ENCODE assay signal across 8 cellular contexts in the genomic region with DNA sequence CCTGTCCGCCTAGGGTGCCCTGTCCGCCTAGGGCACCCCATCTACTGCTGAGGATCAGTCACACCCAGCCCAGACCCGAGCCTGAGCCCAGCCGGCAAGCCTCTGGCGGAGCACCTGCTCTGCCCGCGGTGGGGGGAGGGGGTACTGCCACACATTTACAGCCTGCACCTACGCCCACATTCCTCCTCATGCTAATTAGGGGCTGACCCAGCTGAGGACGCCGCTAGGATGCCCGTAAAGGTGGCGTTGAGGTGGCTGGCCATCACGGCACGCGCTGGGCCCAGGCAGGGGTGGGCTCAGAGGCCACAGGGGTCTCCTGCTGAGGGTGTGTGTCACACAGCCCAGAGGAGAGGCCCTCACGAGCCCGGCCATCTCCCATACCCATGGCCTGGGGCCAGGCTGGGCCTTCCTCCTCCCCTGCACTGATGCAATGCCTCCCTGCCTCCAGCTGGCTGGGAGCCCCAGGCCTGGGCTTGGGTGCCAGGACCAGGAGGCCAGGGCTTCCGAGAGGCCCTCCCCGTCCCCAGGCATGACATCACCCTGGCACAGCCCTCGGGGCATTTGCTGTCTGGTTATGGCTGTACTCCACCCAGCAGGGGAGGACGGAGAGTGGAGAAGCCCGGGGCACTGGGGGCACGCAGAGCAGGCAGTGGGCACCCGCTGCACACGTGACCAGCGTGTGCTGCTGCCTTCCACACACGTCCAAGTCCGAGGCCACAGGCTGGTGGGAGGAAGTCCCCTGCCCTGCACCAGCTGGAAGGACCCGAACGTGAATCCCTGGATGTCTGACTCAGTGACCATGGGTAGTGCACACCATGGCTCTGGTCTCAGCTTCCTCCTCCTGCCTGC. TPM values are rescaled to one million over a fixed set of nuclear protein-coding genes. Genes with fewer than 3 reads are reported as not detected.
DNase-seq lines count a peak whose midpoint lies in the region; ATAC-seq and TF ChIP-seq lines count a peak whose summit lies in the region.

No MANE protein-coding gene starts in this region.

- TF ChIP-seq CTCF in CD4-positive, alpha-beta T cell (IDR thresholded peaks at IDR 0.05) = no peak
- no peak for TF ChIP-seq CTCF in epithelial cell of esophagus (IDR thresholded peaks at IDR 0.05; ENCODE audit: insufficient read depth, low read depth, low read length, missing control alignments)

- no peaks in the 10 kb centered on the region for H3K9me3 Mint-ChIP-seq in CD4-positive, alpha-beta T cell

- intact Hi-C loops in CD4-positive, alpha-beta T cell (cut with DNase I, micrococcal nuclease) = no loop called here

- peaks cover 15% of the 10 kb centered on the region for H3K36me3 Mint-ChIP-seq in CD4-positive, alpha-beta T cell (ENCODE audit: low read depth)

- no peaks in the 10 kb centered on the region for H3K9me3 ChIP-seq in CD4-positive, alpha-beta T cell (ENCODE audit: control insufficient read depth, low read length)

- peak; percentile 19 for ATAC-seq in CD4-positive, alpha-beta T cell (ENCODE audit: poor library complexity)
- ATAC-seq in GM21528 (IDR thresholded peaks at IDR 0.05; ENCODE audit: low FRiP score, unreplicated experiment) = no peak
- no peak for ATAC-seq in GM18907 (IDR thresholded peaks at IDR 0.05; ENCODE audit: unreplicated experiment)

- peaks cover 6% of the 10 kb centered on the region for H3K27me3 ChIP-seq in CD4-positive, alpha-beta T cell (ENCODE audit: control insufficient read depth, insufficient read depth, low read length)

- CTCF ChIA-PET in CD4-positive, alpha-beta T cell (lab: Charles Lee) = interaction anchor here (1.0 kb wide), 1 partner anchor 15 kb away, joined by 5 read pairs; no protein-coding TSS in a partner anchor

- POLR2A ChIA-PET in CD4-positive, alpha-beta T cell (lab: Charles Lee) = no interaction called here

- H3K27ac ChIP-seq in CD4-positive, alpha-beta T cell (ENCODE audit: low read depth, low read length) = no peak overlapping the region

- H3K27ac Mint-ChIP-seq in CD4-positive, alpha-beta T cell = peak overlapping the region; percentile 30

- H3K4me3 ChIP-seq in epithelial cell of esophagus (ENCODE audit: low read length) = no peak overlapping the region

- H3K27me3 Mint-ChIP-seq in CD4-positive, alpha-beta T cell = peaks cover 18% of the 10 kb centered on the region

- H3K4me1 Mint-ChIP-seq in CD4-positive, alpha-beta T cell (ENCODE audit: low read depth) = no peaks in the 10 kb centered on the region

- peak overlapping the region; percentile 20 for H3K4me3 Mint-ChIP-seq in CD4-positive, alpha-beta T cell

- DNase-seq in CD4-positive, alpha-beta T cell = peak in 1 of 10 experiments; percentile 28
- peak; percentile 32 for DNase-seq in NCI-H510A (lab: John Stamatoyannopoulos, UW)
- peak; percentile 61 for DNase-seq in epithelial cell of esophagus (ENCODE audit: low read depth)
- DNase-seq in mucosa of gallbladder (ENCODE audit: low spot score) = peak; percentile 93
- no peak for DNase-seq in activated CD4-positive, alpha-beta T cell treated with anti-CD3 and anti-CD28 coated beads for 48 hours
- DNase-seq in NCI-H2171 treated with DMSO at 0.1 percent for 48 hours (lab: John Stamatoyannopoulos, UW) = no peak

RNA-seq across cellular contexts. Expression of gene DUSP8, which starts 12.7 kb away (rescaled TPM):
- 10 to 100 TPM; 83.9 to 91.2 TPM for total RNA-seq in CD4-positive, alpha-beta T cell
- 35.6 TPM for total RNA-seq in mucosa of gallbladder

RNA-seq across cellular contexts. Expression of gene KRTAP5-1, which starts 25.8 kb away (rescaled TPM):
- not detected for total RNA-seq in CD4-positive, alpha-beta T cell
- not detected for total RNA-seq in mucosa of gallbladder

RNA-seq across cellular contexts. Expression of gene KRTAP5-2, which starts 38.8 kb away (rescaled TPM):
- total RNA-seq in CD4-positive, alpha-beta T cell = not detected
- total RNA-seq in mucosa of gallbladder = 0.26 TPM

RNA-seq across cellular contexts. Expression of gene KRTAP5-3, which starts 48.9 kb away (rescaled TPM):
- total RNA-seq in CD4-positive, alpha-beta T cell = not detected
- total RNA-seq in mucosa of gallbladder = not detected

Comparison
In these comparisons a context has a peak if more than half of its experiments do, and no peak if none do; other contexts are left out.
1. DNase-seq: peak in NCI-H510A (single experiment), epithelial cell of esophagus (single experiment) and mucosa of gallbladder (single experiment); none in activated CD4-positive, alpha-beta T cell treated with anti-CD3 and anti-CD28 coated beads for 48 hours (single experiment) and NCI-H2171 treated with DMSO at 0.1 percent for 48 hours (single experiment).